Comparison of ENCODE assay signal across 17 cellular contexts in the genomic region with DNA sequence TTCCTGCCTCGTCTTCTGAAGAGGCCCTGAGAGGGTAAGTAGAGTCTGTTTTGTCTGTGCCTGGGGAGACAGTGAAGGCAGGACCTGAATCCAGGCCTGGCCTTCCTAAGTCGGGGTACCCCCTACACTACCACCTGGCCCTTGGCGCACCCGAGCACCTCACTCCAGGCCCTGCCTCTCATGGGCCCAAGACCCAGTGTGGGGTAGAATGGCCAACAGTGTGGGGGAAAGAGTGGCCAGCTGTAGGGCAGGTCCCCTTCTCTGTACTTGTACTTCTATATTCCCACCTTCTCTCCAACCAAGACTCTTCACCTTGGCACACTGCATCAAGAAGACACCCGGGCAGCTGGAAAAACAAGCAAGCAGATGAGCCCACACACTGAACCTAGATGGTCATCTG. TPM values are rescaled to one million over a fixed set of nuclear protein-coding genes. Genes with fewer than 3 reads are reported as not detected.
DNase-seq lines count a peak whose midpoint lies in the region; ATAC-seq, FAIRE-seq and TF ChIP-seq lines count a peak whose summit lies in the region.
"Had no signal": no experiment of that assay in that cellular context is flagged by ENCODE, and none has a peak within 500 bp of the region (broad histone marks: within the 10 kb centered on the region; RNA-seq: fewer than 3 reads in every experiment).

No MANE protein-coding gene starts in this region.

- no peaks in the 10 kb centered on the region for H3K36me3 Mint-ChIP-seq in H9 (ENCODE audit: insufficient read depth in 1 of 3, low read depth in 3 of 3)
- peaks cover 30 to 64% of the 10 kb centered on the region in 2 donors for H3K36me3 Mint-ChIP-seq in stimulated activated naive B cell treated with anti-CD40 and anti-IgM and Interleukin-4, amounts not matched to agents 10 μg/mL and 1 μg/mL and 100 μg/mL, for 72 hours
- H3K36me3 Mint-ChIP-seq: CD14-positive monocyte had no signal

- H4K20me1 ChIP-seq in H9 (ENCODE audit: control insufficient read depth, insufficient read depth, insufficient read length) = no peaks in the 10 kb centered on the region
- no peaks in the 10 kb centered on the region for H4K20me1 ChIP-seq in GM12878 (ENCODE audit: control insufficient read depth, insufficient read depth)

- H2BK20ac ChIP-seq in H9 (ENCODE audit: low read depth, low read length, poor library complexity, severe bottlenecking) = no peak overlapping the region

- no peak overlapping the region for H3K14ac ChIP-seq in H9 (ENCODE audit: insufficient read depth, low read length)

- no peak overlapping the region for H3K4ac ChIP-seq in H9 (ENCODE audit: low read depth, low read length)

- no peaks in the 10 kb centered on the region for H3K36me3 ChIP-seq in GM06990 (ENCODE audit: control insufficient read depth, insufficient read depth, low read length)
- H3K36me3 ChIP-seq in GM12878 (ENCODE audit: control insufficient read depth in 2 of 2, insufficient read depth in 2 of 2, low read length in 1 of 2) = no peaks in the 10 kb centered on the region
- peaks cover 3% of the 10 kb centered on the region; the same call in 1 of the 2 replicates for H3K36me3 ChIP-seq in MG63

- no peak overlapping the region for H4K8ac ChIP-seq in H9 (replicated peaks; ENCODE audit: insufficient read length, low read depth, low read length)

- H3K4me2 ChIP-seq in H9 (ENCODE audit: insufficient read depth, insufficient read length, low read length) (no peak overlapping the region), GM12878 (ENCODE audit: control insufficient read depth, insufficient read depth) (peak overlapping the region; percentile 95)

- H4K5ac ChIP-seq in H9 (ENCODE audit: insufficient read length, low read depth, low read length) = no peak overlapping the region

- no peak for TF ChIP-seq POLR2A in GM12878 (IDR thresholded peaks at IDR 0.05; ENCODE audit: low read depth, low read length)

- intact Hi-C loops in GM12878 (cut with micrococcal nuclease; ENCODE audit: unreplicated experiment) = loop anchor here (1.0 kb wide), 1 partner anchor 54 kb away; no protein-coding TSS in a partner anchor

- H2BK15ac ChIP-seq in H9 (ENCODE audit: low read depth, low read length) = no peak overlapping the region

- no peaks in the 10 kb centered on the region for H3K9me3 Mint-ChIP-seq in H9
- H3K9me3 Mint-ChIP-seq in stimulated activated naive B cell treated with anti-CD40 and anti-IgM and Interleukin-4, amounts not matched to agents 10 μg/mL and 1 μg/mL and 100 μg/mL, for 72 hours = no peaks in the 10 kb centered on the region
- H3K9me3 Mint-ChIP-seq: CD14-positive monocyte had no signal

- H3T11ph ChIP-seq in H9 (ENCODE audit: low read length) = no peak overlapping the region

- DNase-seq in GM06990 (ENCODE audit: extremely low read depth, insufficient read length) (peak; percentile 51), H9 (no peak), GM12878 (ENCODE audit: low read depth, low spot score) (no peak), MG63 (no peak), NCI-H2081 treated with DMSO at 0.1 percent for 48 hours (lab: John Stamatoyannopoulos, UW) (no peak), COR-L47 (lab: John Stamatoyannopoulos, UW) (no peak)
- DNase-seq in stimulated activated naive B cell treated with anti-CD40 and anti-IgM and Interleukin-4, amounts not matched to agents 10 μg/mL and 1 μg/mL and 100 μg/mL, for 72 hours = no peak
- DNase-seq: GDM1, HCEC 1CT, NCI-H1417, NCI-H187, NCI-H226, NCI-H524 treated with DMSO at 0.1 percent for 48 hours, T-helper 17 cell had no signal

- H3K4me1 Mint-ChIP-seq in H9 = no peaks in the 10 kb centered on the region
- H3K4me1 Mint-ChIP-seq in stimulated activated naive B cell treated with anti-CD40 and anti-IgM and Interleukin-4, amounts not matched to agents 10 μg/mL and 1 μg/mL and 100 μg/mL, for 72 hours = peaks cover 55 to 94% of the 10 kb centered on the region in 2 donors

- no peak for TF ChIP-seq RAD21 in GM12878 (IDR thresholded peaks at IDR 0.05; ENCODE audit: insufficient read depth, low read depth, low read length)

- H2AFZ ChIP-seq in H9 (ENCODE audit: low read length) = no peak overlapping the region
- H2AFZ ChIP-seq in GM12878 (ENCODE audit: control insufficient read depth, low read depth, low read length) = no peak overlapping the region

- H3K27me3 Mint-ChIP-seq in H9 (ENCODE audit: low read depth) = no peaks in the 10 kb centered on the region
- H3K27me3 Mint-ChIP-seq in stimulated activated naive B cell treated with anti-CD40 and anti-IgM and Interleukin-4, amounts not matched to agents 10 μg/mL and 1 μg/mL and 100 μg/mL, for 72 hours = no peaks in the 10 kb centered on the region
- H3K27me3 Mint-ChIP-seq: T-helper 17 cell had no signal

- H3K27me3 ChIP-seq in GM06990 (replicated peaks; ENCODE audit: control insufficient read depth, insufficient read depth, low read length) (no peaks in the 10 kb centered on the region), H9 (ENCODE audit: insufficient read depth, low read length) (no peaks in the 10 kb centered on the region), GM12878 (replicated peaks in 1 of 2; ENCODE audit: control insufficient read depth in 2 of 2, insufficient read depth in 2 of 2, low read length in 1 of 2) (no peaks in the 10 kb centered on the region), MG63 (no peaks in the 10 kb centered on the region)

- ATAC-seq in GM12878 = peak; percentile 0; the same call in 1 of the 3 replicates
- ATAC-seq in stimulated activated naive B cell treated with anti-CD40 and anti-IgM and Interleukin-4, amounts not matched to agents 10 μg/mL and 1 μg/mL and 100 μg/mL, for 72 hours (replicated peaks) = no peak
- ATAC-seq: K562, Panc1, T-helper 17 cell had no signal

- H3K4me3 Mint-ChIP-seq in H9 = no peak overlapping the region
- H3K4me3 Mint-ChIP-seq in stimulated activated naive B cell treated with anti-CD40 and anti-IgM and Interleukin-4, amounts not matched to agents 10 μg/mL and 1 μg/mL and 100 μg/mL, for 72 hours = peak overlapping the region; percentile 61 to 73
- H3K4me3 Mint-ChIP-seq: CD14-positive monocyte, T-helper 17 cell had no signal

- CTCF ChIA-PET in GM12878 (lab: Yijun Ruan, JAX) = interaction anchor here (0.9 to 7.9 kb wide), 9 partner anchors 11 to 280 kb away, joined by 3 to 70 read pairs (median 7); a partner anchor contains a TSS

- H3K9ac ChIP-seq in H9 (ENCODE audit: extremely low read depth, insufficient read length, low read length) (no peak overlapping the region), GM12878 (ENCODE audit: control insufficient read depth, insufficient read depth, low read length) (peak overlapping the region; percentile 97)

- H2AK5ac ChIP-seq in H9 (ENCODE audit: insufficient read length, low read length) = no peak overlapping the region

- H3K79me2 ChIP-seq in H9 (ENCODE audit: insufficient read depth, low read length) (no peaks in the 10 kb centered on the region), GM12878 (ENCODE audit: control insufficient read depth, insufficient read depth, low read length) (peaks cover 25% of the 10 kb centered on the region)

- RAD21 ChIA-PET in GM12878 (lab: Charles Lee; ENCODE audit: unreplicated experiment) = interaction anchor here (1.0 to 8.8 kb wide), 6 partner anchors 11 to 280 kb away, joined by 4 to 77 read pairs (median 11); a partner anchor contains a TSS

- FAIRE-seq in GM12878 (lab: Jason Lieb, UNC) = no peak
- FAIRE-seq: K562 had no signal

- H4K91ac ChIP-seq in H9 (ENCODE audit: insufficient read length, low read depth, low read length) = no peak overlapping the region

- no peak overlapping the region for H3K27ac ChIP-seq in H9 (ENCODE audit: insufficient read length, low read depth, low read length)
- peak overlapping the region; percentile 100 for H3K27ac ChIP-seq in GM12878 (ENCODE audit: control insufficient read depth, insufficient read depth)

- no peak overlapping the region for H3K23ac ChIP-seq in H9 (ENCODE audit: insufficient read length, low read depth, low read length)

- H3K4me1 ChIP-seq in H9 (ENCODE audit: insufficient read depth, low read length) (no peaks in the 10 kb centered on the region), GM12878 (ENCODE audit: control insufficient read depth, insufficient read depth, low read length) (peaks cover 81% of the 10 kb centered on the region)

- no peak overlapping the region for H2BK120ac ChIP-seq in H9 (ENCODE audit: low read depth, low read length, poor library complexity, severe bottlenecking)

- POLR2A ChIA-PET in GM12878 (lab: Charles Lee) = interaction anchor here (0.6 to 8.5 kb wide), 4 partner anchors 18 to 296 kb away, joined by 3 to 85 read pairs (median 5); no protein-coding TSS in a partner anchor

- TF ChIP-seq CTCF in GM06990 (IDR thresholded peaks at IDR 0.05; ENCODE audit: insufficient read depth, low read length, poor library complexity, severe bottlenecking) (no peak), H9 (conservative IDR thresholded peaks at IDR 0.05) (no peak), GM12878 (IDR thresholded peaks at IDR 0.05 in 2 of 3, conservative IDR thresholded peaks at IDR 0.05 in 1 of 3; ENCODE audit: control insufficient read depth in 2 of 3, extremely low read depth in 1 of 3, insufficient read depth in 1 of 3, low read depth in 3 of 3, low read length in 3 of 3) (no peak)

- no peaks in the 10 kb centered on the region for H3K79me1 ChIP-seq in H9 (ENCODE audit: insufficient read depth, low read depth, low read length, poor library complexity, severe bottlenecking)

- H2BK5ac ChIP-seq in H9 (ENCODE audit: insufficient read length, low read length) = no peak overlapping the region

- H3K4me3 ChIP-seq in GM06990 (replicated peaks; ENCODE audit: low read depth, low read length) = peak overlapping the region; percentile 57
- H3K4me3 ChIP-seq in GM12878 = peak overlapping the region; percentile 63
- no peak overlapping the region for H3K4me3 ChIP-seq in MG63
- H3K4me3 ChIP-seq: K562 had no signal

- H3K56ac ChIP-seq in H9 (ENCODE audit: insufficient read length, low read depth, low read length) = no peak overlapping the region

- no peak overlapping the region for H3K18ac ChIP-seq in H9 (ENCODE audit: insufficient read length, low read depth, low read length)

- H2BK12ac ChIP-seq in H9 (ENCODE audit: insufficient read length, low read depth, low read length) = no peak overlapping the region

- TF ChIP-seq EP300 in GM12878 (IDR thresholded peaks at IDR 0.05; ENCODE audit: borderline replicate concordance in 1 of 2, control insufficient read depth in 1 of 2, low read depth in 2 of 2, low read length in 2 of 2) = no peak

- in situ Hi-C loops in GM12878 (cut with MboI) = no loop called here

- SMC1A ChIA-PET in GM12878 (lab: Charles Lee; ENCODE audit: uncharacterized antibody, unreplicated experiment) = interaction anchor here (0.6 to 2.6 kb wide), 8 partner anchors 11 to 279 kb away, joined by 3 to 14 read pairs (median 5); no protein-coding TSS in a partner anchor

- WGBS in H9 (ENCODE audit: extremely low coverage, insufficient read length, low lambda C conversion rate) = no CpG with 5 or more reads among the region's 5 CpGs
- 57% methylated on average over 5 of the region's 5 CpGs for WGBS in GM12878 (ENCODE audit: insufficient coverage, insufficient replicate concordance, low lambda C conversion rate, missing lambda C conversion rate)

- peak overlapping the region in 2 of 3 experiments; percentile 35 to 70; a peak in 3 of 7 replicates for H3K27ac Mint-ChIP-seq in H9
- H3K27ac Mint-ChIP-seq in stimulated activated naive B cell treated with anti-CD40 and anti-IgM and Interleukin-4, amounts not matched to agents 10 μg/mL and 1 μg/mL and 100 μg/mL, for 72 hours = peak overlapping the region; percentile 100

- no peaks in the 10 kb centered on the region for H3K23me2 ChIP-seq in H9 (ENCODE audit: insufficient read length, low read depth, low read length, poor library complexity, severe bottlenecking)

- no peaks in the 10 kb centered on the region for H3K9me3 ChIP-seq in H9 (ENCODE audit: control insufficient read depth, low read depth, low read length)
- H3K9me3 ChIP-seq in GM12878 (replicated peaks; ENCODE audit: control insufficient read depth, insufficient read depth, low read length) = no peaks in the 10 kb centered on the region
- H3K9me3 ChIP-seq in MG63 = no peaks in the 10 kb centered on the region

- BruUV-seq in GM12878 (replicated peaks; lab: Mats Ljungman, UMichigan) = TSS peak; percentile 73

RNA-seq across cellular contexts. Expression of a gene that starts 22.4 kb away (rescaled TPM):
- total RNA-seq in H9 (2021) (23.2 and 25.5 TPM in 2 replicates), GM12878 (2014; rRNA removed) (166 and 179 TPM in 2 replicates), GM12878 (2014; rRNA removed; fragmentation: Illumina TruSeq; extraction: Trizol) (56.4 and 65.9 TPM in 2 replicates), GM12878 (2021) (126 and 131 TPM in 2 replicates)
- 36.6 and 37.1 TPM in 2 replicates for total RNA-seq in GM12878 (2013; cell fraction: nucleolus; rRNA removed)
- 51.7 TPM for polyA plus RNA-seq in GM12878 (2011; ENCODE audit: low read depth)
- polyA plus RNA-seq in GM12878 (2011; rRNA removed) (79.3 and 145 TPM in 2 replicates), GM12878 (2014; fragmentation: Illumina TruSeq; extraction: Trizol) (30.8 and 38.9 TPM in 2 replicates), GM12878 (2014; fragmentation: Nextera tagmentation; extraction: Ambion mirVana) (10 to 100 TPM in 1 of 2 experiments, 1 to 10 TPM in 1; 7.9 to 16.9 TPM), GM12878 (2014; rRNA removed) (241 and 247 TPM in 2 replicates), GM12878 (2016; fragmentation: Nextera tagmentation; extraction: Ambion mirVana) (100 to 1,000 TPM; 186 to 203 TPM)
- 332 and 398 TPM in 2 replicates for polyA plus RNA-seq in GM12878 (2011; cell fraction: cytosol; rRNA removed)
- 195 and 197 TPM in 2 replicates for polyA plus RNA-seq in GM12878 (2011; cell fraction: nucleus; rRNA removed)
- 71.3 and 110 TPM in 2 replicates for polyA plus RNA-seq in GM12878 (2012)
- 35.4 and 90.0 TPM in 2 replicates for polyA minus RNA-seq in GM12878 (2011; rRNA and poly(A)+ RNA removed)
- 31.7 and 32.0 TPM in 2 replicates for polyA minus RNA-seq in GM12878 (2011; cell fraction: cytosol; rRNA and poly(A)+ RNA removed)
- polyA minus RNA-seq in GM12878 (2011; cell fraction: nucleus; rRNA and poly(A)+ RNA removed) = 8.3 and 16.3 TPM in 2 replicates
- 42.3 and 127 TPM in 2 replicates for total RNA-seq in MG63 (2014; rRNA removed; shearing (Covaris generic); ENCODE audit: low replicate concordance)

Comparison
In these comparisons a context has a peak if more than half of its experiments do, and no peak if none do; other contexts are left out.
1. H3K4me3 Mint-ChIP-seq: peak in stimulated activated naive B cell treated with anti-CD40 and anti-IgM and Interleukin-4, amounts not matched to agents 10 μg/mL and 1 μg/mL and 100 μg/mL, for 72 hours (2 of 2); none in H9 (0 of 2).